In the genomic region with DNA sequence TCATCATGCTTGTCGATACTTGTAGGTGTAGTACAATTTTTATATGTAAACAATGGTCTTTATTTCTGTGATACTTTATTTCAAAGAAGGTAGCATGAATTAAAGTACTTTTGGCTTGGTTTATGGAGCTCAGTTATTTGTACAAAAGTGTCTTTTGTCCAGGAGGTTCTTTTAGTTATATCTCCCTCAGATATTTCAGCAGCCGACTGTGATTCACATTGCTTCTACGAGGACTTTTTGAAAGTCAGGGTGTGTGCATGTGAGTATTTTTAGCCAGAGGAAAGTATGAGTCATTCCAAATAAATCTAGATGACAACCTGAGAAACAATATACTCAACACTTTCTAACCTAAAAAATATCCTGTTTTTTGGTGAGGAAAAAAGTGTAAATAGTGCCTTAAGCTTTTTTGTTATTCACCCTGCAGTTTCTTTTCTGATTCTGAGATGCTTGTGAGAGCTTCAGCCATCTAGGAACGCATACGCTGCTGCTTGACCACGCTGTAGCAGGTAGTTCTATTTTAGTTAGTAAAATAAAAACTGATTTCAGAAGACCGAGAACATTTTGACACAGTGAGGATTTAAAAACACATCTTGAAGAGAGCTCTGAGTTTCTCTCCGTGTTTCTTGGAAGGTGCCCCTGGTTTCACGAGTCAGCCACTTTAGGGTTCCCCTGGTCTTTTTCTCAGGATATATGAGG, we compare ENCODE assay signal across 8 cellular contexts. TPM values are rescaled to one million over a fixed set of nuclear protein-coding genes. Genes with fewer than 3 reads are reported as not detected.
DNase-seq lines count a peak whose midpoint lies in the region; ATAC-seq and TF ChIP-seq lines count a peak whose summit lies in the region.

No MANE protein-coding gene starts in this region.

- no peak for TF ChIP-seq CTCF in sigmoid colon (IDR thresholded peaks at IDR 0.05)

- peaks cover 0 to 86% (median 81%) of the 10 kb centered on the region in 4 donors for H3K4me1 ChIP-seq in sigmoid colon

- H3K27me3 ChIP-seq in sigmoid colon, result no peaks in the 10 kb centered on the region

- TF ChIP-seq EP300 in sigmoid colon (IDR thresholded peaks at IDR 0.05), result peak in 3 of 4 donors; percentile 53 to 87 (median 83)

- no peaks in the 10 kb centered on the region for H3K36me3 ChIP-seq in sigmoid colon

- H3K36me3 Mint-ChIP-seq in activated T-helper 17 cell treated with anti-CD3 and anti-CD28 coated beads, Interleukin-2, amount 50 U/mL, for 72 hours (ENCODE audit: low read depth), result peaks cover 38% of the 10 kb centered on the region

- H3K4me1 Mint-ChIP-seq in activated T-helper 17 cell treated with anti-CD3 and anti-CD28 coated beads, Interleukin-2, amount 50 U/mL, for 72 hours, result peaks cover 37% of the 10 kb centered on the region

- peak overlapping the region; percentile 3 to 29 (median 10) for H3K4me3 ChIP-seq in sigmoid colon

- H3K9me3 Mint-ChIP-seq in activated T-helper 17 cell treated with anti-CD3 and anti-CD28 coated beads, Interleukin-2, amount 50 U/mL, for 72 hours, result no peaks in the 10 kb centered on the region

- 29 to 46% methylated on average over 9 of the region's 9 CpGs for WGBS in sigmoid colon, 2 donors

- DNase-seq in GM04503 (ENCODE audit: low read depth) (peak; percentile 87), HuH-7.5 (ENCODE audit: low spot score) (peak; percentile 58), glomerular endothelial cell (ENCODE audit: extremely low read depth, low read depth, low spot score) (peak; percentile 82), sigmoid colon (no peak), cerebellar cortex (ENCODE audit: low spot score) (no peak)
- no peak for DNase-seq in NK-92 treated with Interleukin-12 subunit alpha and Interleukin-12 subunit beta, amount 100 ng/mL, for 24 hours (lab: John Stamatoyannopoulos, UW)

- H3K27ac ChIP-seq in sigmoid colon, result peak overlapping the region; percentile 84 to 92 (median 89)

- TF ChIP-seq POLR2A in sigmoid colon (IDR thresholded peaks at IDR 0.05), result peak in 1 of 2 donors; percentile 16

- peak overlapping the region; percentile 95 for H3K27ac Mint-ChIP-seq in activated T-helper 17 cell treated with anti-CD3 and anti-CD28 coated beads, Interleukin-2, amount 50 U/mL, for 72 hours

- H3K9me3 ChIP-seq in sigmoid colon, result no peaks in the 10 kb centered on the region

- peak overlapping the region; percentile 80 for H3K4me3 Mint-ChIP-seq in activated T-helper 17 cell treated with anti-CD3 and anti-CD28 coated beads, Interleukin-2, amount 50 U/mL, for 72 hours

- ATAC-seq in GM21423 (IDR thresholded peaks at IDR 0.05; ENCODE audit: unreplicated experiment), result peak; percentile 63
- ATAC-seq in activated T-helper 17 cell treated with anti-CD3 and anti-CD28 coated beads, Interleukin-2, amount 50 U/mL, for 72 hours (replicated peaks), result peak; percentile 81

- H3K27me3 Mint-ChIP-seq in activated T-helper 17 cell treated with anti-CD3 and anti-CD28 coated beads, Interleukin-2, amount 50 U/mL, for 72 hours, result no peaks in the 10 kb centered on the region

- intact Hi-C loops in sigmoid colon (cut with DNase I), result no loop called here

RNA-seq across cellular contexts. Expression of a gene that starts 0.5 kb away (rescaled TPM):
- 100 to 1,000 TPM in 1 of 2 donors, 10 to 100 TPM in 1; 46.4 to 103 TPM for total RNA-seq in activated T-helper 17 cell treated with anti-CD3 and anti-CD28 coated beads, Interleukin-2, amount 50 U/mL, for 72 hours
- 154 and 208 TPM in 2 replicates for total RNA-seq in glomerular endothelial cell
- 100 to 1,000 TPM; 108 to 130 (median 119) TPM for total RNA-seq in sigmoid colon
- 10 to 100 TPM; 23.4 to 71.0 (median 30.1) TPM for polyA plus RNA-seq in sigmoid colon

RNA-seq across cellular contexts. Expression of a gene that starts 44.6 kb away (rescaled TPM):
- 10 to 100 TPM; 17.1 to 43.0 TPM for total RNA-seq in activated T-helper 17 cell treated with anti-CD3 and anti-CD28 coated beads, Interleukin-2, amount 50 U/mL, for 72 hours
- 35.7 and 41.9 TPM in 2 replicates for total RNA-seq in glomerular endothelial cell
- total RNA-seq in sigmoid colon, result 10 to 100 TPM; 20.3 to 32.4 (median 25.4) TPM
- 10 to 100 TPM; 25.8 to 51.4 (median 31.2) TPM for polyA plus RNA-seq in sigmoid colon

Comparison
In these comparisons a context has a peak if more than half of its experiments do, and no peak if none do; other contexts are left out.
1. DNase-seq: peak in GM04503 (single experiment), HuH-7.5 (single experiment) and glomerular endothelial cell (single experiment); none in sigmoid colon (single experiment), cerebellar cortex (single experiment) and NK-92 treated with Interleukin-12 subunit alpha and Interleukin-12 subunit beta, amount 100 ng/mL, for 24 hours (single experiment).